Comparison of ENCODE assay signal across 28 cellular contexts in genomic region chr19:38369584-38369983, GRCh38. TPM values are rescaled to one million over a fixed set of nuclear protein-coding genes. Genes with fewer than 3 reads are reported as not detected.
"Had no signal": no experiment of that assay in that cellular context is flagged by ENCODE, and none has a peak within 500 bp of the region (broad histone marks: within the 10 kb centered on the region; RNA-seq: fewer than 3 reads in every experiment).

No MANE protein-coding gene starts in this region.

- H3K4me1 Mint-ChIP-seq: activated T-helper 17 cell treated with anti-CD3 and anti-CD28 coated beads, Interleukin-2, amount 50 U/mL, for 72 hours had no signal

- H3K4me3 Mint-ChIP-seq: activated CD4-positive, alpha-beta T cell treated with anti-CD3 and anti-CD28 coated beads, Interleukin-2, amount 10 ng/mL, durations not matched to agents 7 days and 5 days; activated CD8-positive, alpha-beta T cell treated with anti-CD3 and anti-CD28 coated beads for 36 hours; activated naive CD8-positive, alpha-beta T cell; activated T-cell treated with anti-CD3 and anti-CD28 coated beads, Interleukin-2, amount 50 U/mL, for 4 hours; activated T-helper 17 cell treated with anti-CD3 and anti-CD28 coated beads, Interleukin-2, amount 50 U/mL, for 72 hours; effector memory CD8-positive, alpha-beta T cell had no signal

- H3K4me3 ChIP-seq: cardiac muscle cell, esophagus muscularis mucosa, gastrocnemius medialis, heart left ventricle had no signal

- H3K36me3 Mint-ChIP-seq: activated naive CD8-positive, alpha-beta T cell had no signal

- H3K27ac Mint-ChIP-seq: activated CD4-positive, alpha-beta T cell treated with anti-CD3 and anti-CD28 coated beads, Interleukin-2, amount 10 ng/mL, durations not matched to agents 7 days and 5 days; activated CD8-positive, alpha-beta T cell treated with anti-CD3 and anti-CD28 coated beads for 36 hours; activated naive CD8-positive, alpha-beta T cell; activated T-helper 17 cell treated with anti-CD3 and anti-CD28 coated beads, Interleukin-2, amount 50 U/mL, for 72 hours; effector memory CD8-positive, alpha-beta T cell had no signal

- H3K36me3 ChIP-seq: cardiac muscle cell, esophagus muscularis mucosa, gastrocnemius medialis, heart left ventricle had no signal

- H3K27me3 Mint-ChIP-seq: activated CD4-positive, alpha-beta T cell treated with anti-CD3 and anti-CD28 coated beads, Interleukin-2, amount 10 ng/mL, durations not matched to agents 7 days and 5 days had no signal

- DNase-seq: activated CD4-positive, alpha-beta T cell treated with anti-CD3 and anti-CD28 coated beads for 4 hours; activated CD4-positive, alpha-beta T cell treated with anti-CD3 and anti-CD28 coated beads, Interleukin-2, amount 10 ng/mL, durations not matched to agents 7 days and 5 days; activated CD4-positive, alpha-beta T cell treated with anti-CD3 and anti-CD28 coated beads, Interleukin-2, amount 50 U/mL, for 4 hours; activated CD4-positive, CD25-positive, alpha-beta regulatory T cell; activated CD4-positive, CD25-positive, alpha-beta regulatory T cell treated with anti-CD3 and anti-CD28 coated beads, Interleukin-2, amount 50 U/mL, for 72 hours; activated CD8-positive, alpha-beta memory T cell treated with anti-CD3 and anti-CD28 coated beads for 24 hours; activated CD8-positive, alpha-beta T cell treated with anti-CD3 and anti-CD28 coated beads for 36 hours; activated effector memory CD4-positive, alpha-beta T cell treated with Interleukin-2 at 50 U/mL for 16 hours; activated gamma-delta T cell treated with Interleukin-2 at 50 U/mL for 16 hours; activated naive CD4-positive, alpha-beta T cell treated with anti-CD3 and anti-CD28 coated beads, Interleukin-2, amount 50 U/mL, for 16 hours; activated naive CD4-positive, alpha-beta T cell treated with Interleukin-2 at 50 U/mL for 16 hours; activated T-cell treated with anti-CD3 and anti-CD28 coated beads, Interleukin-2, amount 50 U/mL, for 4 hours; amniotic stem cell; central memory CD4-positive, alpha-beta T cell; cortex of kidney; dermis blood vessel endothelial cell; effector CD4-positive, alpha-beta T cell; effector memory CD8-positive, alpha-beta T cell; erythroblast; foreskin keratinocyte; gastrocnemius medialis; glutamatergic neuron; heart left ventricle; T-helper 2 cell had no signal

- H3K9me3 ChIP-seq: esophagus muscularis mucosa, gastrocnemius medialis, heart left ventricle had no signal

- H3K27ac ChIP-seq: cardiac muscle cell, esophagus muscularis mucosa, foreskin keratinocyte, gastrocnemius medialis, heart left ventricle had no signal

- H3K9me3 Mint-ChIP-seq: activated CD4-positive, alpha-beta T cell treated with anti-CD3 and anti-CD28 coated beads, Interleukin-2, amount 10 ng/mL, durations not matched to agents 7 days and 5 days; activated CD8-positive, alpha-beta T cell treated with anti-CD3 and anti-CD28 coated beads for 36 hours; activated T-cell treated with anti-CD3 and anti-CD28 coated beads, Interleukin-2, amount 50 U/mL, for 4 hours; activated T-helper 17 cell treated with anti-CD3 and anti-CD28 coated beads, Interleukin-2, amount 50 U/mL, for 72 hours; effector memory CD8-positive, alpha-beta T cell had no signal

- H3K4me1 ChIP-seq: foreskin keratinocyte, gastrocnemius medialis had no signal

RNA-seq across cellular contexts. Expression of gene GGN, which starts 18.2 kb away (rescaled TPM):
- total RNA-seq: activated CD4-positive, alpha-beta T cell treated with anti-CD3 and anti-CD28 coated beads, Interleukin-2, amount 10 ng/mL, durations not matched to agents 7 days and 5 days; activated CD8-positive, alpha-beta T cell treated with anti-CD3 and anti-CD28 coated beads for 36 hours had no signal
